Comparison of ENCODE assay signal across 8 cellular contexts in genomic region chr1:111592389-111593361, GRCh38. TPM values are rescaled to one million over a fixed set of nuclear protein-coding genes. Genes with fewer than 3 reads are reported as not detected.
A peak's percentile ranks its signal among the peaks of the same experiment; 100 is the strongest.
DNase-seq lines count a peak whose midpoint lies in the region; TF ChIP-seq lines count a peak whose summit lies in the region.

No MANE protein-coding gene starts in this region.

- TF ChIP-seq CTCF in GM10266 (IDR thresholded peaks at IDR 0.05; ENCODE audit: control insufficient read depth, insufficient read depth, low read depth, missing control alignments) = no peak
- TF ChIP-seq CTCF in LNCaP clone FGC (IDR thresholded peaks at IDR 0.05; ENCODE audit: control insufficient read depth, extremely low read depth, insufficient read depth) = no peak

- no peaks in the 10 kb centered on the region for H3K27me3 ChIP-seq in H7 (ENCODE audit: control insufficient read depth, insufficient read depth, low read length)
- H3K27me3 ChIP-seq in mesenchymal stem cell (ENCODE audit: control insufficient read depth in 1 of 2, insufficient read depth in 1 of 2, low read length in 2 of 2) = no peaks in the 10 kb centered on the region

- H2AK5ac ChIP-seq in mesenchymal stem cell (ENCODE audit: low read length, severe bottlenecking) = no peak overlapping the region

- no peak overlapping the region for H2BK5ac ChIP-seq in mesenchymal stem cell (ENCODE audit: low read depth, low read length, poor library complexity, severe bottlenecking)

- H3K18ac ChIP-seq in mesenchymal stem cell (ENCODE audit: low read depth in 1 of 2, low read length in 2 of 2) = peak overlapping the region; percentile 23 to 65

- H4K91ac ChIP-seq in mesenchymal stem cell (ENCODE audit: low read length) = no peak overlapping the region

- no peaks in the 10 kb centered on the region for H3K79me1 ChIP-seq in mesenchymal stem cell (replicated peaks; ENCODE audit: low read length, poor library complexity, severe bottlenecking)

- peak overlapping the region; percentile 31 for H3K27ac ChIP-seq in mesenchymal stem cell (ENCODE audit: low read length, poor library complexity, severe bottlenecking)

- H3K4ac ChIP-seq in mesenchymal stem cell (ENCODE audit: low read depth in 1 of 2, low read length in 2 of 2) = no peak overlapping the region

- peaks cover 3% of the 10 kb centered on the region for H3K4me1 ChIP-seq in mesenchymal stem cell (ENCODE audit: control insufficient read depth, insufficient read depth, low read depth, low read length)

- peak overlapping the region in 1 of 2 experiments; percentile 53 for H3K14ac ChIP-seq in mesenchymal stem cell (ENCODE audit: low read length in 2 of 2)

- H3K36me3 ChIP-seq in H7 (replicated peaks; ENCODE audit: control insufficient read depth, insufficient read depth, low read length) (no peaks in the 10 kb centered on the region), mesenchymal stem cell (ENCODE audit: control insufficient read depth in 1 of 2, insufficient read depth in 2 of 2, low read depth in 1 of 2, low read length in 2 of 2) (no peaks in the 10 kb centered on the region)

- H2AFZ ChIP-seq in mesenchymal stem cell (ENCODE audit: low read depth, low read length) = no peak overlapping the region

- H3K4me3 ChIP-seq in H7 (ENCODE audit: insufficient read depth, low read depth, low read length) (no peak overlapping the region), LNCaP clone FGC (ENCODE audit: low read depth, low read length) (no peak overlapping the region), mesenchymal stem cell (ENCODE audit: insufficient read depth in 1 of 2, low read depth in 1 of 2, low read length in 2 of 2) (peak overlapping the region in 1 of 2 experiments; percentile 64)

- DNase-seq in GM10266 (ENCODE audit: extremely low spot score) (peak; percentile 72), H7 (peak; percentile 45), LNCaP clone FGC (ENCODE audit: low read depth) (peak; percentile 58), dermis microvascular lymphatic vessel endothelial cell (ENCODE audit: low read depth in 2 of 2) (peak; percentile 89 to 93), mesenchymal stem cell (peak; percentile 78), NCI-H2029 (lab: John Stamatoyannopoulos, UW) (no peak)
- peak; percentile 87 for DNase-seq in activated CD4-positive, alpha-beta T cell treated with anti-CD3 and anti-CD28 coated beads, Interleukin-2, amount 50 U/mL, for 1 hour
- DNase-seq in stimulated activated CD8-positive, alpha-beta memory T cell treated with anti-CD3 and anti-CD28 coated beads, Interleukin-15, amount 100 ng/mL, for 1 hour (ENCODE audit: low read depth) = peak; percentile 84

- peak overlapping the region; percentile 85 to 87 for H2BK12ac ChIP-seq in mesenchymal stem cell (ENCODE audit: low read length in 2 of 2)

- no peak overlapping the region for H3K23ac ChIP-seq in mesenchymal stem cell (ENCODE audit: low read length in 2 of 2)

- H3K4me2 ChIP-seq in mesenchymal stem cell (ENCODE audit: low read length, poor library complexity, severe bottlenecking) = peak overlapping the region; percentile 20

- H4K8ac ChIP-seq in mesenchymal stem cell (ENCODE audit: low read length) = no peak overlapping the region

- no peak overlapping the region for H2BK15ac ChIP-seq in mesenchymal stem cell (ENCODE audit: low read depth, poor library complexity, severe bottlenecking)

- H3K9ac ChIP-seq in mesenchymal stem cell (ENCODE audit: low read length) = peak overlapping the region; percentile 63

- 20% methylated on average over 9 of the region's 11 CpGs for WGBS in mesenchymal stem cell

- H3K9me3 ChIP-seq in mesenchymal stem cell (ENCODE audit: control insufficient read depth, low read length) = no peaks in the 10 kb centered on the region

- no peak overlapping the region for H2BK120ac ChIP-seq in mesenchymal stem cell (ENCODE audit: low read depth, low read length)

RNA-seq across cellular contexts. Expression of gene RAP1A, which starts 26.9 kb away (rescaled TPM):
- total RNA-seq in H7 (2014; rRNA removed; shearing (Covaris generic)) = 20.6 and 22.7 TPM in 2 replicates
- 8.9 and 13.3 TPM in 2 replicates for total RNA-seq in dermis microvascular lymphatic vessel endothelial cell
- polyA plus RNA-seq in mesenchymal stem cell (2013, experiment 1 of 2) = 84.9 TPM
- 88.5 TPM for polyA plus RNA-seq in mesenchymal stem cell (2013, experiment 2 of 2)
